26 cellular contexts compared by ENCODE assay signal in genomic region chr6:101090281-101090680, GRCh38.
DNase-seq lines count a peak whose midpoint lies in the region; ATAC-seq and TF ChIP-seq lines count a peak whose summit lies in the region.
"Had no signal": no experiment of that assay in that cellular context is flagged by ENCODE, and none has a peak within 500 bp of the region (broad histone marks: within the 10 kb centered on the region; RNA-seq: fewer than 3 reads in every experiment).

No MANE protein-coding gene starts in this region.

- ATAC-seq in HG02981 (IDR thresholded peaks at IDR 0.05; ENCODE audit: unreplicated experiment) (no peak), GM18498 (IDR thresholded peaks at IDR 0.05; ENCODE audit: unreplicated experiment) (no peak)
- ATAC-seq: GM12878, K562, Right ventricle myocardium inferior had no signal

- DNase-seq in EH (ENCODE audit: low read depth): peak; percentile 66
- DNase-seq in LHCN-M2 (ENCODE audit: low read depth): peak; percentile 41
- peak; percentile 29 for DNase-seq in choroid plexus epithelial cell (ENCODE audit: low read depth)
- DNase-seq in iris pigment epithelial cell (ENCODE audit: low read depth): peak; percentile 45
- DNase-seq in pons (ENCODE audit: low spot score): no peak
- DNase-seq: 8988T; CD4-positive, CD25-positive, alpha-beta regulatory T cell; GDM1; HCEC 1CT; Kasumi-1; MV-4-11; NCI-H1105; NCI-H1436 treated with DMSO at 0.1 percent for 48 hours; NCI-H1930; NCI-H2107; NCI-H446; NCI-H524 treated with DMSO at 0.1 percent for 48 hours; NCI-H774; PC-9 had no signal

- TF ChIP-seq CTCF in choroid plexus epithelial cell (conservative IDR thresholded peaks at IDR 0.05; ENCODE audit: low read depth, low read length): no peak

- H3K4me3 ChIP-seq in choroid plexus epithelial cell (ENCODE audit: low read depth, low read length): no peak overlapping the region
- H3K4me3 ChIP-seq: BLaER1, GM12878, K562, PC-9, SJSA1 had no signal
